ENCODE assay signal across 8 cellular contexts in the genomic region with DNA sequence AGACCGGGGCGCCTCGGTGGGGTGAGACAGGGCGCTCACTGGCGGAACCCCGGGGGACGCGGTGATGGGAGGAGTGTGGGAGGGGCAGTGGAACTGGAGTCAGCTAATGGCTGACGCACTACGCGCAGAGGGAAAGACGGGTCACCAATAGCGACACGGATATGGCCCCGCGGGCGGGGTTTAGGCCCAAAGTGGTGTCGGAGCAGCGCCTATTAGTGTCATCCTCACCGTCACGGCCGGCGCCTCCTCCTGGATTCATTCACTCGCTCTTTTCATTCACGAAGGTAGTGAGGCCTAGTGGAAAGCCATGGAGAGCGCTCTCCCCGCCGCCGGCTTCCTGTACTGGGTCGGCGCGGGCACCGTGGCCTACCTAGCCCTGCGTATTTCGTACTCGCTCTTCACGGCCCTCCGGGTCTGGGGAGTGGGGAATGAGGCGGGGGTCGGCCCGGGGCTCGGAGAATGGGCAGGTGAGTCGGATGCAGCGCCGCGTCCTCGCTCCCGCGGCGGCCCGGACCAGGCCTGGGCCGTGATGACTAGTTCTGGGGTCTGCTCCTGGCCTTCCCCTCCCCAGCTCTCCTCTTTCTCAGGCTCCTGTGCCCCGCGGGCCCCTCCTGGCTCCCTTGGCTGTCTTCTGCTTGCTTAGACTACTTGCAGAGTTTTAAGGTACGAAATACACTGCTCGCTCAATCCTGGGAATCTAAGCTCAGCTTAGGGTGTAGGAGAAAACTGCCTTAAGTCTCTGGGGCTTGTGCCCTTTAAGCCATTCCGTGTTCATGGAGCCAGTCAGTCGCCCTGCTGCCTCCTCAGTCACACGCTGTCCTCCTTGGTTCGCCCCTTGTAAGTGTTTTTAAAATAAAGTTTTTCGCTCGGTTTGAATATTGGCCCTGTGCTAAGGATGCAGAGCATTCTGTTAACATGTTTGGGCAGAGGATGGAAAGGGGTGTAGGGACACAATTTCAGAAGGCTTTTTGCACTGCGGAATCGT. TPM values are rescaled to one million over a fixed set of nuclear protein-coding genes. Genes with fewer than 3 reads are reported as not detected.
DNase-seq lines count a peak whose midpoint lies in the region; ATAC-seq and FAIRE-seq lines count a peak whose summit lies in the region.

A gene (plus strand): TSS at position 218 of the 985 bp plus-strand sequence. CDS start 90 bp downstream, at position 308.

- ATAC-seq in GM21786 (IDR thresholded peaks at IDR 0.05; ENCODE audit: unreplicated experiment) (peak; percentile 98), esophagus mucosa (peak; percentile 100)
- peak; percentile 96 to 97 for ATAC-seq in activated T-cell treated with anti-CD3 and anti-CD28 coated beads, Interleukin-2, amount 50 U/mL, for 72 hours (replicated peaks in 1 of 2)

- H3K9me3 ChIP-seq in KOPT-K1 (ENCODE audit: insufficient read depth, low read length, poor library complexity, severe bottlenecking) (no peaks in the 10 kb centered on the region), muscle layer of colon (ENCODE audit: low read length) (no peaks in the 10 kb centered on the region)

- H3K4me3 ChIP-seq in muscle layer of colon (ENCODE audit: low read depth in 1 of 2, low read length in 2 of 2): peak within 1 kb of the TSS; percentile 83 to 84

- H3K27ac ChIP-seq in KOPT-K1 (ENCODE audit: low read depth, low read length, poor library complexity, severe bottlenecking) (peak within 1 kb of the TSS; percentile 76), muscle layer of colon (ENCODE audit: low read depth, low read length) (peak within 1 kb of the TSS; percentile 90)

- H3K4me3 Mint-ChIP-seq in activated T-cell treated with anti-CD3 and anti-CD28 coated beads, Interleukin-2, amount 50 U/mL, for 72 hours: peak within 1 kb of the TSS; percentile 94 to 100

- DNase-seq in DMS79 treated with DMSO at 0.1 percent for 48 hours (lab: John Stamatoyannopoulos, UW) (peak; percentile 98), RCC 7860 (ENCODE audit: low spot score) (peak; percentile 87)
- DNase-seq in activated T-cell treated with anti-CD3 and anti-CD28 coated beads, Interleukin-2, amount 50 U/mL, for 72 hours: peak; percentile 98 to 99
- DNase-seq in stimulated activated CD8-positive, alpha-beta memory T cell treated with anti-CD3 and anti-CD28 coated beads, Interleukin-7, amount 100 ng/mL, for 24 hours (ENCODE audit: low read depth): peak; percentile 99

- peaks cover 48% of the 10 kb centered on the region for H3K4me1 Mint-ChIP-seq in activated T-cell treated with anti-CD3 and anti-CD28 coated beads, Interleukin-2, amount 50 U/mL, for 72 hours (ENCODE audit: low read depth)

- H3K27me3 ChIP-seq in muscle layer of colon (ENCODE audit: control insufficient read depth in 1 of 2, insufficient read depth in 2 of 2, low read length in 2 of 2): no peaks in the 10 kb centered on the region

- H3K36me3 Mint-ChIP-seq in activated T-cell treated with anti-CD3 and anti-CD28 coated beads, Interleukin-2, amount 50 U/mL, for 72 hours (ENCODE audit: insufficient read depth in 2 of 2): peaks cover 21 to 25% of the 10 kb centered on the region in 2 donors

- H3K36me3 ChIP-seq in KOPT-K1 (ENCODE audit: insufficient read depth, low read length) (peaks cover 21% of the 10 kb centered on the region), muscle layer of colon (ENCODE audit: insufficient read depth, low read length) (no peaks in the 10 kb centered on the region)

- peak; percentile 65 for FAIRE-seq in RCC 7860 (lab: Jason Lieb, UNC)

- H3K4me1 ChIP-seq in muscle layer of colon (ENCODE audit: insufficient read depth, low read length): peaks cover 5% of the 10 kb centered on the region

- peak within 1 kb of the TSS; percentile 98 for H3K27ac Mint-ChIP-seq in activated T-cell treated with anti-CD3 and anti-CD28 coated beads, Interleukin-2, amount 50 U/mL, for 72 hours

- H3K27me3 Mint-ChIP-seq in activated T-cell treated with anti-CD3 and anti-CD28 coated beads, Interleukin-2, amount 50 U/mL, for 72 hours (ENCODE audit: low read depth): peaks cover 9% of the 10 kb centered on the region

- H3K9ac ChIP-seq in muscle layer of colon (ENCODE audit: low read length): peak within 1 kb of the TSS; percentile 80

- H3K9me3 Mint-ChIP-seq in activated T-cell treated with anti-CD3 and anti-CD28 coated beads, Interleukin-2, amount 50 U/mL, for 72 hours: peaks cover 3 to 5% of the 10 kb centered on the region in 2 donors

RNA-seq across cellular contexts. Expression of the gene that starts here (rescaled TPM):
- total RNA-seq in activated T-cell treated with anti-CD3 and anti-CD28 coated beads, Interleukin-2, amount 50 U/mL, for 72 hours: 10 to 100 TPM; 46.2 to 49.0 TPM
- total RNA-seq in esophagus mucosa: 95.2 TPM

Comparison
In these comparisons a context has a peak if more than half of its experiments do, and no peak if none do; other contexts are left out.
1. Peak in every context shown above with its lines: DNase-seq, ATAC-seq, H3K4me3 ChIP-seq and H3K27ac ChIP-seq.